In genomic region chr16:2025251-2025650, GRCh38 we compare ENCODE assay signal across 22 cellular contexts. TPM values are rescaled to one million over a fixed set of nuclear protein-coding genes. Genes with fewer than 3 reads are reported as not detected.
DNase-seq lines count a peak whose midpoint lies in the region; ATAC-seq and TF ChIP-seq lines count a peak whose summit lies in the region.
"Had no signal": no experiment of that assay in that cellular context is flagged by ENCODE, and none has a peak within 500 bp of the region (broad histone marks: within the 10 kb centered on the region; RNA-seq: fewer than 3 reads in every experiment).

No MANE protein-coding gene starts in this region.

- no peak overlapping the region for H4K12ac ChIP-seq in trophoblast cell (ENCODE audit: low read depth, low read length)

- H3K18ac ChIP-seq in trophoblast cell (ENCODE audit: low read length) = no peak overlapping the region

- H3K36me3 ChIP-seq in trophoblast cell (ENCODE audit: control insufficient read depth in 1 of 2, insufficient read depth in 2 of 2, low read length in 2 of 2) = peaks cover 5 to 8% of the 10 kb centered on the region in 2 experiments

- no peak overlapping the region for H3K14ac ChIP-seq in trophoblast cell (ENCODE audit: low read length)

- H4K8ac ChIP-seq in trophoblast cell (ENCODE audit: low read depth, low read length) = no peak overlapping the region

- H3K4me3 Mint-ChIP-seq in activated CD8-positive, alpha-beta T cell treated with anti-CD3 and anti-CD28 coated beads, Interleukin-2, amount 10 ng/mL, durations not matched to agents 7 days and 5 days = peak overlapping the region; percentile 31
- no peak overlapping the region for H3K4me3 Mint-ChIP-seq in activated CD8-positive, alpha-beta T cell treated with anti-CD3 and anti-CD28 coated beads for 36 hours
- no peak overlapping the region for H3K4me3 Mint-ChIP-seq in dendritic cell treated with granulocyte-macrophage colony-stimulating factor and Interleukin-4, amounts not matched to agents 40 ng/mL and 50 ng/mL, for 4 days

- H3K4me1 ChIP-seq in trophoblast cell (ENCODE audit: control insufficient read depth in 1 of 2, insufficient read depth in 2 of 2, low read length in 2 of 2) = peaks cover 21 to 24% of the 10 kb centered on the region in 2 experiments

- H3K4me1 Mint-ChIP-seq in activated CD8-positive, alpha-beta T cell treated with anti-CD3 and anti-CD28 coated beads, Interleukin-2, amount 10 ng/mL, durations not matched to agents 7 days and 5 days (ENCODE audit: low read depth) = peaks cover 27% of the 10 kb centered on the region
- peaks cover 24% of the 10 kb centered on the region for H3K4me1 Mint-ChIP-seq in activated CD8-positive, alpha-beta T cell treated with anti-CD3 and anti-CD28 coated beads for 36 hours (ENCODE audit: low read depth)
- peaks cover 39% of the 10 kb centered on the region for H3K4me1 Mint-ChIP-seq in dendritic cell treated with granulocyte-macrophage colony-stimulating factor and Interleukin-4, amounts not matched to agents 40 ng/mL and 50 ng/mL, for 4 days (ENCODE audit: low read depth)

- peak overlapping the region; percentile 60 for H3K27ac Mint-ChIP-seq in activated CD8-positive, alpha-beta T cell treated with anti-CD3 and anti-CD28 coated beads, Interleukin-2, amount 10 ng/mL, durations not matched to agents 7 days and 5 days
- no peak overlapping the region for H3K27ac Mint-ChIP-seq in activated CD8-positive, alpha-beta T cell treated with anti-CD3 and anti-CD28 coated beads for 36 hours
- peak overlapping the region; percentile 67 for H3K27ac Mint-ChIP-seq in dendritic cell treated with granulocyte-macrophage colony-stimulating factor and Interleukin-4, amounts not matched to agents 40 ng/mL and 50 ng/mL, for 4 days

- CTCF ChIA-PET in activated CD8-positive, alpha-beta T cell treated with anti-CD3 and anti-CD28 coated beads, Interleukin-2, amount 10 ng/mL, durations not matched to agents 7 days and 5 days (lab: Charles Lee) = interaction anchor here (1.1 to 4.2 kb wide), 4 partner anchors 11 to 130 kb away, joined by 4 to 73 read pairs (median 4); partner anchors contain the start of gene TRAF7
- CTCF ChIA-PET in activated CD8-positive, alpha-beta T cell treated with anti-CD3 and anti-CD28 coated beads for 36 hours (lab: Charles Lee) = interaction anchor here (1.5 to 3.8 kb wide), 3 partner anchors 9 to 130 kb away, joined by 3 to 46 read pairs (median 5); partner anchors contain the start of gene TRAF7

- H4K91ac ChIP-seq in trophoblast cell (ENCODE audit: low read depth, low read length) = no peak overlapping the region

- H2BK12ac ChIP-seq in trophoblast cell (ENCODE audit: low read length) = no peak overlapping the region

- no peak overlapping the region for H2AFZ ChIP-seq in trophoblast cell (ENCODE audit: insufficient read depth, low read length, poor library complexity)

- no peak overlapping the region for H2BK5ac ChIP-seq in trophoblast cell (ENCODE audit: low read depth, low read length, poor library complexity)

- no peak overlapping the region for H3K4ac ChIP-seq in trophoblast cell (ENCODE audit: low read depth, low read length)

- no peak for TF ChIP-seq CTCF in activated CD8-positive, alpha-beta T cell treated with anti-CD3 and anti-CD28 coated beads for 36 hours (IDR thresholded peaks at IDR 0.05)
- no peak for TF ChIP-seq CTCF in coronary artery (IDR thresholded peaks at IDR 0.05)

- H3K27me3 Mint-ChIP-seq in activated CD8-positive, alpha-beta T cell treated with anti-CD3 and anti-CD28 coated beads, Interleukin-2, amount 10 ng/mL, durations not matched to agents 7 days and 5 days (ENCODE audit: low read depth) = peaks cover 34% of the 10 kb centered on the region
- peaks cover 25% of the 10 kb centered on the region for H3K27me3 Mint-ChIP-seq in activated CD8-positive, alpha-beta T cell treated with anti-CD3 and anti-CD28 coated beads for 36 hours
- peaks cover 76% of the 10 kb centered on the region for H3K27me3 Mint-ChIP-seq in dendritic cell treated with granulocyte-macrophage colony-stimulating factor and Interleukin-4, amounts not matched to agents 40 ng/mL and 50 ng/mL, for 4 days

- H3K4me3 ChIP-seq in trophoblast cell (ENCODE audit: low read depth, low read length) (no peak overlapping the region), coronary artery (no peak overlapping the region)
- H3K4me3 ChIP-seq: body of pancreas, SJSA1 had no signal

- no peak overlapping the region for H2BK120ac ChIP-seq in trophoblast cell (ENCODE audit: insufficient read depth, low read length, poor library complexity)

- no peak overlapping the region for H3K4me2 ChIP-seq in trophoblast cell (ENCODE audit: low read length)

- peaks cover 4% of the 10 kb centered on the region for H3K9me3 ChIP-seq in trophoblast cell (ENCODE audit: insufficient read depth, low read depth, low read length)
- H3K9me3 ChIP-seq: body of pancreas, SJSA1 had no signal

- H3K9me3 Mint-ChIP-seq in activated CD8-positive, alpha-beta T cell treated with anti-CD3 and anti-CD28 coated beads, Interleukin-2, amount 10 ng/mL, durations not matched to agents 7 days and 5 days (ENCODE audit: insufficient read depth) = no peaks in the 10 kb centered on the region
- no peaks in the 10 kb centered on the region for H3K9me3 Mint-ChIP-seq in activated CD8-positive, alpha-beta T cell treated with anti-CD3 and anti-CD28 coated beads for 36 hours
- H3K9me3 Mint-ChIP-seq in dendritic cell treated with granulocyte-macrophage colony-stimulating factor and Interleukin-4, amounts not matched to agents 40 ng/mL and 50 ng/mL, for 4 days = no peaks in the 10 kb centered on the region
- H3K9me3 Mint-ChIP-seq: activated naive CD4-positive, alpha-beta T cell treated with anti-CD3 and anti-CD28 coated beads, Interleukin-2, amount 50 U/mL, for 24 hours had no signal

- H3K36me3 Mint-ChIP-seq in activated CD8-positive, alpha-beta T cell treated with anti-CD3 and anti-CD28 coated beads, Interleukin-2, amount 10 ng/mL, durations not matched to agents 7 days and 5 days (ENCODE audit: low read depth) = no peaks in the 10 kb centered on the region
- peaks cover 4% of the 10 kb centered on the region for H3K36me3 Mint-ChIP-seq in activated CD8-positive, alpha-beta T cell treated with anti-CD3 and anti-CD28 coated beads for 36 hours (ENCODE audit: low read depth)
- H3K36me3 Mint-ChIP-seq in dendritic cell treated with granulocyte-macrophage colony-stimulating factor and Interleukin-4, amounts not matched to agents 40 ng/mL and 50 ng/mL, for 4 days (ENCODE audit: low read depth) = no peaks in the 10 kb centered on the region
- H3K36me3 Mint-ChIP-seq: activated naive CD4-positive, alpha-beta T cell treated with anti-CD3 and anti-CD28 coated beads, Interleukin-2, amount 50 U/mL, for 24 hours; naive thymus-derived CD4-positive, alpha-beta T cell had no signal

- intact Hi-C loops in activated CD8-positive, alpha-beta T cell treated with anti-CD3 and anti-CD28 coated beads for 36 hours (cut with micrococcal nuclease) = no loop called here
- intact Hi-C loops in dendritic cell treated with granulocyte-macrophage colony-stimulating factor and Interleukin-4, amounts not matched to agents 40 ng/mL and 50 ng/mL, for 4 days (cut with micrococcal nuclease) = no loop called here

- H2AK5ac ChIP-seq in trophoblast cell (ENCODE audit: low read length) = peak overlapping the region; percentile 3

- H3K27ac ChIP-seq in trophoblast cell (ENCODE audit: low read depth, low read length) (no peak overlapping the region), caudate nucleus (ENCODE audit: low read depth, low read length) (no peak overlapping the region), coronary artery (no peak overlapping the region)
- H3K27ac ChIP-seq: body of pancreas, SJSA1 had no signal

- H3K9ac ChIP-seq in trophoblast cell (ENCODE audit: low read length) = no peak overlapping the region

- no peak for DNase-seq in activated CD8-positive, alpha-beta T cell treated with anti-CD3 and anti-CD28 coated beads, Interleukin-2, amount 10 ng/mL, durations not matched to agents 7 days and 5 days
- no peak for DNase-seq in activated CD8-positive, alpha-beta T cell treated with anti-CD3 and anti-CD28 coated beads for 36 hours
- DNase-seq in trophoblast cell (no peak), caudate nucleus (lab: John Stamatoyannopoulos, UW) (no peak), coronary artery (ENCODE audit: low spot score) (no peak)
- DNase-seq: activated CD4-positive, alpha-beta T cell treated with anti-CD3 and anti-CD28 coated beads for 4 hours; activated CD8-positive, alpha-beta memory T cell treated with anti-CD3 and anti-CD28 coated beads, Interleukin-2, amount 50 U/mL, for 48 hours; C1 segment of cervical spinal cord; DMS153; dorsolateral prefrontal cortex; Kasumi-1; naive thymus-derived CD4-positive, alpha-beta T cell; NCI-H1105 treated with DMSO at 0.1 percent for 48 hours; NCI-H526 treated with DMSO at 0.1 percent for 48 hours; stimulated activated CD4-positive, alpha-beta T cell treated with anti-CD3 and anti-CD28 coated beads, Interleukin-12 subunit alpha, Interleukin-12 subunit beta, amount 100 ng/mL, for 4 hours; stimulated activated naive CD4-positive, alpha-beta T cell treated with Interleukin-2 at 50 U/mL for 16 hours had no signal

- H3K27me3 ChIP-seq in trophoblast cell (ENCODE audit: insufficient read depth, low read length) = peaks cover 6% of the 10 kb centered on the region

- no peak for ATAC-seq in activated CD8-positive, alpha-beta T cell treated with anti-CD3 and anti-CD28 coated beads, Interleukin-2, amount 10 ng/mL, durations not matched to agents 7 days and 5 days
- no peak for ATAC-seq in activated CD8-positive, alpha-beta T cell treated with anti-CD3 and anti-CD28 coated beads for 36 hours
- ATAC-seq: body of pancreas; esophagus mucosa; naive thymus-derived CD4-positive, alpha-beta T cell had no signal

- no peak overlapping the region for H3K23ac ChIP-seq in trophoblast cell (ENCODE audit: low read length)

- WGBS in trophoblast cell (ENCODE audit: extremely low coverage, insufficient coverage, insufficient read length) = no CpG with 5 or more reads among the region's 14 CpGs

- POLR2A ChIA-PET in activated CD8-positive, alpha-beta T cell treated with anti-CD3 and anti-CD28 coated beads, Interleukin-2, amount 10 ng/mL, durations not matched to agents 7 days and 5 days (lab: Charles Lee) = interaction anchor here (1.3 to 1.5 kb wide), 2 partner anchors 115 to 130 kb away, joined by 4 to 6 read pairs; partner anchors contain the start of gene TRAF7
- POLR2A ChIA-PET in activated CD8-positive, alpha-beta T cell treated with anti-CD3 and anti-CD28 coated beads for 36 hours (lab: Charles Lee) = interaction anchor here (1.3 kb wide), 1 partner anchor 16 kb away, joined by 4 read pairs; no protein-coding TSS in a partner anchor

- H3K79me1 ChIP-seq in trophoblast cell (ENCODE audit: low read length) = peaks cover 18% of the 10 kb centered on the region

- H3K79me2 ChIP-seq in trophoblast cell (ENCODE audit: control insufficient read depth, insufficient read depth, low read length, poor library complexity) = peaks cover 3% of the 10 kb centered on the region

RNA-seq across cellular contexts. Expression of gene NHERF2, which starts 1.5 kb away (rescaled TPM):
- 1 to 10 TPM; 1.4 to 2.8 TPM for total RNA-seq in activated CD8-positive, alpha-beta T cell treated with anti-CD3 and anti-CD28 coated beads, Interleukin-2, amount 10 ng/mL, durations not matched to agents 7 days and 5 days
- 1 to 10 TPM; 2.8 to 3.0 TPM for total RNA-seq in activated CD8-positive, alpha-beta T cell treated with anti-CD3 and anti-CD28 coated beads for 36 hours
- polyA plus RNA-seq in trophoblast cell (2013) = 21.9 and 22.1 TPM in 2 replicates

RNA-seq across cellular contexts. Expression of gene NPW, which starts 5.7 kb away (rescaled TPM):
- total RNA-seq in activated CD8-positive, alpha-beta T cell treated with anti-CD3 and anti-CD28 coated beads, Interleukin-2, amount 10 ng/mL, durations not matched to agents 7 days and 5 days = under 1 TPM in 1 of 2 experiments, not detected in 1; 0.73 TPM
- total RNA-seq in activated CD8-positive, alpha-beta T cell treated with anti-CD3 and anti-CD28 coated beads for 36 hours = 10 to 100 TPM; 24.3 to 28.3 TPM
- 0.79 and 0.94 TPM in 2 replicates for polyA plus RNA-seq in trophoblast cell (2013)
- total RNA-seq: body of pancreas, SJSA1, urinary bladder had no signal
- polyA plus RNA-seq: naive thymus-derived CD4-positive, alpha-beta T cell had no signal

RNA-seq across cellular contexts. Expression of gene ZNF598, which starts 15.6 kb away (rescaled TPM):
- 10 to 100 TPM; 75.1 to 75.9 TPM for total RNA-seq in activated CD8-positive, alpha-beta T cell treated with anti-CD3 and anti-CD28 coated beads, Interleukin-2, amount 10 ng/mL, durations not matched to agents 7 days and 5 days
- total RNA-seq in activated CD8-positive, alpha-beta T cell treated with anti-CD3 and anti-CD28 coated beads for 36 hours = 10 to 100 TPM; 85.5 to 90.3 TPM
- 29.9 and 32.0 TPM in 2 replicates for polyA plus RNA-seq in trophoblast cell (2013)

RNA-seq across cellular contexts. Expression of gene NTHL1, which starts 22.4 kb away (rescaled TPM):
- total RNA-seq in activated CD8-positive, alpha-beta T cell treated with anti-CD3 and anti-CD28 coated beads, Interleukin-2, amount 10 ng/mL, durations not matched to agents 7 days and 5 days = 10 to 100 TPM; 29.9 to 35.3 TPM
- 10 to 100 TPM; 28.2 to 29.8 TPM for total RNA-seq in activated CD8-positive, alpha-beta T cell treated with anti-CD3 and anti-CD28 coated beads for 36 hours
- polyA plus RNA-seq in trophoblast cell (2013) = 9.2 and 10.0 TPM in 2 replicates

RNA-seq across cellular contexts. Expression of gene TSC2, which starts 22.5 kb away (rescaled TPM):
- 10 to 100 TPM; 87.9 to 97.4 TPM for total RNA-seq in activated CD8-positive, alpha-beta T cell treated with anti-CD3 and anti-CD28 coated beads, Interleukin-2, amount 10 ng/mL, durations not matched to agents 7 days and 5 days
- 10 to 100 TPM; 54.4 to 57.3 TPM for total RNA-seq in activated CD8-positive, alpha-beta T cell treated with anti-CD3 and anti-CD28 coated beads for 36 hours
- polyA plus RNA-seq in trophoblast cell (2013) = 54.5 and 58.8 TPM in 2 replicates

Comparison
In these comparisons a context has a peak if more than half of its experiments do, and no peak if none do; other contexts are left out.
1. RNA of gene NPW, which starts 5.7 kb away (total RNA-seq): 24.3 to 28.3 TPM in activated CD8-positive, alpha-beta T cell treated with anti-CD3 and anti-CD28 coated beads for 36 hours; 0.73 TPM in activated CD8-positive, alpha-beta T cell treated with anti-CD3 and anti-CD28 coated beads, Interleukin-2, amount 10 ng/mL, durations not matched to agents 7 days and 5 days; every median in the first group is over 10 times any median in the second.